In the genomic region with DNA sequence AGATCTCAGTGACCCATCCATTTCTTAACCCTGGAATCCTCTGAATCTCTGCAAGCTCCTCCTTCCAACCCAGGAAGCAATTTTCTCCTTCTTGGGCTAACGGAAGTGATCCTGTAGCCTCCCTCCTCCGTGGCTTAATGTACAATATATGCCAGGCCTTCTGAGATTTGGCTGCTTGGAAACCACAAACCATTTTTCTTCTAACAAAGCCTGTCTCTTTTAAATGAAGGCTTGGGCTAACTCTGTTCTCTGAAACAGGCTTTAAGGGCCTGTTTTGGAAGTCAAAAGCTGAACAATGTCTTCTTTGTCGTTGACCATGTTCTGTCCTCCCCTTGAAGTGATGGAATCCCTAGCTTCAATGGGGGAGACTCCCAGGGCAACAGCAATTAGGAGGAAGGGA, we compare ENCODE assay signal across 1 cellular context.
TF ChIP-seq lines count a peak whose summit lies in the region.

No MANE protein-coding gene starts in this region.

TF ChIP-seq in WTC11, 78 proteins besides CTCF, POLR2A, EP300 and RAD21 (continued from another document):
- TF ChIP-seq, protein P1, sequence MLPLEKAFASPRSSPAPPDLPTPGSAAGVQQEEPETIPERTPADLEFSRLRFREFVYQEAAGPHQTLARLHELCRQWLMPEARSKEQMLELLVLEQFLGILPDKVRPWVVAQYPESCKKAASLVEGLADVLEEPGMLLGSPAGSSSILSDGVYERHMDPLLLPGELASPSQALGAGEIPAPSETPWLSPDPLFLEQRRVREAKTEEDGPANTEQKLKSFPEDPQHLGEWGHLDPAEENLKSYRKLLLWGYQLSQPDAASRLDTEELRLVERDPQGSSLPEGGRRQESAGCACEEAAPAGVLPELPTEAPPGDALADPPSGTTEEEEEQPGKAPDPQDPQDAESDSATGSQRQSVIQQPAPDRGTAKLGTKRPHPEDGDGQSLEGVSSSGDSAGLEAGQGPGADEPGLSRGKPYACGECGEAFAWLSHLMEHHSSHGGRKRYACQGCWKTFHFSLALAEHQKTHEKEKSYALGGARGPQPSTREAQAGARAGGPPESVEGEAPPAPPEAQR (CRISPR knock-in tag; IDR thresholded peaks at IDR 0.05) = no peak
- TF ChIP-seq FOXJ3 (CRISPR knock-in tag; IDR thresholded peaks at IDR 0.05; ENCODE audit: borderline replicate concordance) = no peak
- no peak for TF ChIP-seq HMGA2 (CRISPR knock-in tag; IDR thresholded peaks at IDR 0.05)
- no peak for TF ChIP-seq ESRRA (CRISPR knock-in tag; IDR thresholded peaks at IDR 0.05; ENCODE audit: borderline replicate concordance)
- no peak for TF ChIP-seq KAT7 (CRISPR knock-in tag; IDR thresholded peaks at IDR 0.05; ENCODE audit: borderline replicate concordance)
- TF ChIP-seq TEAD4 (CRISPR knock-in tag; IDR thresholded peaks at IDR 0.05) = no peak
- no peak for TF ChIP-seq RELA (CRISPR knock-in tag; IDR thresholded peaks at IDR 0.05; ENCODE audit: borderline replicate concordance)
